ENCODE assay signal across 7 cellular contexts in the genomic region with DNA sequence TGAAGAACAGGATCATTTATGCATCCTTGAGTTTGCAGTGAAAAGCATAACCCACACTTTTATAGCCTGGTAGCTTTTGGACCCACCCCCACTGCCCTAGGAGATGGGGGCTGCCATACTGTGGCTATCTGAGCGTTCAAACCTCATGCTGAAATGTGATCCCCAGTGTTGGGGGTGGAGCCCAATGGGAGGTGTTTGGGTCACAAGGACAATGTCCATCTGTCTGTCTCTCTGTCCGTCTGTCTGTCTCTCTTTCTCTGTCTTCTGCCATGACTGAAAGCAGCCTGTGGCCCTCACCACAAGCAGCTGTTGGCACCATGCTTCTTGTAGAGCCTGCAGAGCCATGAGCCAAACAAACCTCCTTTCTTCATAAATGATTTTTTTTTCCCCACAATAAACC.
DNase-seq lines count a peak whose midpoint lies in the region; FAIRE-seq and TF ChIP-seq lines count a peak whose summit lies in the region.
"Not testable (repeated sequence)": the region's sequence is repeated elsewhere in the genome, so short reads cannot be mapped to it uniquely, and the experiment has no call there.

No MANE protein-coding gene starts in this region.

- H4K91ac ChIP-seq in H1 (replicated peaks; ENCODE audit: insufficient read length, low read length) = not testable (repeated sequence)

- TF ChIP-seq EP300 in H1 (IDR thresholded peaks at IDR 0.05; ENCODE audit: borderline replicate concordance in 1 of 2, low read depth in 2 of 2, low read length in 2 of 2) = not testable (repeated sequence)

- H4K8ac ChIP-seq in H1 (ENCODE audit: extremely low read depth, insufficient read depth, low read length) = not testable (repeated sequence)

- TF ChIP-seq RAD21 in H1 (IDR thresholded peaks at IDR 0.05 in 1 of 2, conservative IDR thresholded peaks at IDR 0.05 in 1 of 2; ENCODE audit: low read depth in 2 of 2, low read length in 2 of 2) = not testable (repeated sequence)

- H3K4me3 ChIP-seq in KMS-11 (IDR thresholded peaks at IDR 0.05; ENCODE audit: insufficient read depth, low read depth, low read length); H1 (ENCODE audit: extremely low read depth in 1 of 4, insufficient read depth in 2 of 4, low read depth in 3 of 4, low read length in 4 of 4): not testable (repeated sequence)

- TF ChIP-seq CTCF in KMS-11 (conservative IDR thresholded peaks at IDR 0.05; ENCODE audit: low read depth, low read length); VCaP (conservative IDR thresholded peaks at IDR 0.05); H1 (IDR thresholded peaks at IDR 0.05; ENCODE audit: control extremely low read depth in 1 of 3, insufficient read depth in 1 of 3, low read depth in 1 of 3, low read length in 3 of 3); type B pancreatic cell (conservative IDR thresholded peaks at IDR 0.05): not testable (repeated sequence)

- H2AFZ ChIP-seq in KMS-11 (ENCODE audit: low read depth); H1 (ENCODE audit: low read length): not testable (repeated sequence)

- H3K4ac ChIP-seq in H1 (replicated peaks; ENCODE audit: insufficient read length, low read depth, low read length) = not testable (repeated sequence)

- not testable (repeated sequence) for TF ChIP-seq POLR2A in H1 (IDR thresholded peaks at IDR 0.05; ENCODE audit: control extremely low read depth in 1 of 2, low read depth in 2 of 2, low read length in 2 of 2)

- POLR2A ChIA-PET in H1 (lab: Charles Lee; ENCODE audit: partially characterized antibody) = not testable (repeated sequence)

- H3K4me2 ChIP-seq in KMS-11 (peak overlapping the region; percentile 50; the same call in 1 of the 2 replicates), H1 (ENCODE audit: insufficient read depth in 1 of 2, low read depth in 2 of 2, low read length in 2 of 2) (peak overlapping the region in 1 of 2 experiments; percentile 71; a peak in 2 of 4 replicates)

- not testable (repeated sequence) for H4K20me1 ChIP-seq in KMS-11 (ENCODE audit: insufficient read depth); H1 (replicated peaks in 1 of 2; ENCODE audit: control insufficient read depth in 1 of 2, insufficient read depth in 2 of 2, low read length in 2 of 2)

- H3K9ac ChIP-seq in KMS-11; H1 (replicated peaks in 1 of 4; ENCODE audit: extremely low read depth in 1 of 4, low read depth in 3 of 4, low read length in 3 of 4): not testable (repeated sequence)

- H3K23ac ChIP-seq in H1 (ENCODE audit: insufficient read length) = not testable (repeated sequence)

- peak overlapping the region; percentile 52 for H3K27ac Mint-ChIP-seq in type B pancreatic cell

- DNase-seq in DMS 273 treated with DMSO at 0.1 percent for 48 hours (lab: John Stamatoyannopoulos, UW) = peak; percentile 47
- DNase-seq in NCI-H748 (lab: John Stamatoyannopoulos, UW; ENCODE audit: unreplicated experiment) = peak; percentile 7
- DNase-seq in H1 (ENCODE audit: low read depth in 1 of 2, low spot score in 2 of 2); type B pancreatic cell (ENCODE audit: extremely low spot score, unreplicated experiment): not testable (repeated sequence)
- peak; percentile 44 for DNase-seq in left kidney (ENCODE audit: low read depth, low spot score)

- not testable (repeated sequence) for H3K23me2 ChIP-seq in H1 (ENCODE audit: low read depth, low read length)

- peaks cover 33% of the 10 kb centered on the region; the same call in 1 of the 2 replicates for H3K79me2 ChIP-seq in KMS-11 (ENCODE audit: insufficient read depth, low read depth)
- H3K79me2 ChIP-seq in H1 (ENCODE audit: control insufficient read depth in 1 of 2, insufficient read depth in 2 of 2, low read length in 2 of 2) = not testable (repeated sequence)

- not testable (repeated sequence) for H3K4me3 Mint-ChIP-seq in type B pancreatic cell

- CTCF ChIA-PET in H1 (lab: Charles Lee; ENCODE audit: partially characterized antibody) = not testable (repeated sequence)

- not testable (repeated sequence) for H3K56ac ChIP-seq in H1 (replicated peaks; ENCODE audit: insufficient read length, low read depth, low read length)

- H3K9me3 ChIP-seq in H1 (ENCODE audit: insufficient read depth in 2 of 2, low read depth in 1 of 2, low read length in 1 of 2) = not testable (repeated sequence)

- H3K27me3 ChIP-seq in KMS-11 (ENCODE audit: insufficient read depth, low read depth); H1 (replicated peaks in 1 of 4; ENCODE audit: control insufficient read depth in 3 of 4, extremely low read depth in 1 of 4, insufficient read depth in 3 of 4, low read length in 3 of 4): not testable (repeated sequence)

- not testable (repeated sequence) for H2AK5ac ChIP-seq in H1 (ENCODE audit: low read depth, low read length)

- H3K4me1 Mint-ChIP-seq in type B pancreatic cell (ENCODE audit: unreplicated experiment) = peaks cover 16% of the 10 kb centered on the region

- not testable (repeated sequence) for H2BK120ac ChIP-seq in H1 (replicated peaks; ENCODE audit: low read depth, low read length)

- not testable (repeated sequence) for H4K5ac ChIP-seq in H1 (ENCODE audit: insufficient read length, low read depth, low read length)

- H3K79me1 ChIP-seq in H1 (ENCODE audit: low read depth, low read length) = not testable (repeated sequence)

- peak overlapping the region; percentile 93; the same call in 1 of the 2 replicates for H2BK20ac ChIP-seq in H1 (ENCODE audit: low read length)

- peaks cover 91% of the 10 kb centered on the region for H3K4me1 ChIP-seq in KMS-11 (ENCODE audit: low read depth, poor library complexity, severe bottlenecking)
- peaks cover 4 to 12% (median 10%) of the 10 kb centered on the region in 4 experiments for H3K4me1 ChIP-seq in H1 (replicated peaks in 1 of 4; ENCODE audit: control insufficient read depth in 3 of 4, insufficient read depth in 4 of 4, low read length in 3 of 4)

- H3K9me3 Mint-ChIP-seq in type B pancreatic cell = peaks cover 12% of the 10 kb centered on the region

- H3K36me3 Mint-ChIP-seq in type B pancreatic cell = peaks cover 15% of the 10 kb centered on the region

- 83% methylated on average over 2 of the region's 2 CpGs; no CpG with 5 or more reads in 1 of the 2 experiments for WGBS in H1 (ENCODE audit: extremely low coverage in 1 of 2, insufficient coverage in 1 of 2, insufficient read length in 1 of 2, insufficient replicate concordance in 2 of 2, low coverage in 1 of 2, low lambda C conversion rate in 2 of 2, missing lambda C conversion rate in 1 of 2), 2 experiments

- 0 out of 2 replicates have a peak overlapping the region, but pooled peaks have one; percentile 50 for H2BK12ac ChIP-seq in H1 (ENCODE audit: low read depth, low read length)

- FAIRE-seq in H1 (lab: Jason Lieb, UNC) = not testable (repeated sequence)

- H3K27me3 Mint-ChIP-seq in type B pancreatic cell = not testable (repeated sequence)

- H2BK5ac ChIP-seq in H1 (ENCODE audit: low read depth, low read length) = peak overlapping the region; percentile 75; the same call in 1 of the 2 replicates

- peak overlapping the region; percentile 60 for H3K18ac ChIP-seq in H1 (ENCODE audit: extremely low read depth, low read length)

- H3K14ac ChIP-seq in H1 (ENCODE audit: insufficient read length) = not testable (repeated sequence)

- H3K36me3 ChIP-seq in KMS-11 (ENCODE audit: insufficient read depth); H1 (ENCODE audit: control insufficient read depth in 2 of 4, insufficient read depth in 4 of 4, low read length in 3 of 4): not testable (repeated sequence)

- not testable (repeated sequence) for H2BK15ac ChIP-seq in H1 (ENCODE audit: low read length)

- H3K27ac ChIP-seq in KMS-11 (peak overlapping the region; percentile 73), VCaP (peak overlapping the region; percentile 71)
- H3K27ac ChIP-seq in H1 (ENCODE audit: low read depth, low read length) = not testable (repeated sequence)
